Comparison of ENCODE assay signal across 8 cellular contexts in the genomic region with DNA sequence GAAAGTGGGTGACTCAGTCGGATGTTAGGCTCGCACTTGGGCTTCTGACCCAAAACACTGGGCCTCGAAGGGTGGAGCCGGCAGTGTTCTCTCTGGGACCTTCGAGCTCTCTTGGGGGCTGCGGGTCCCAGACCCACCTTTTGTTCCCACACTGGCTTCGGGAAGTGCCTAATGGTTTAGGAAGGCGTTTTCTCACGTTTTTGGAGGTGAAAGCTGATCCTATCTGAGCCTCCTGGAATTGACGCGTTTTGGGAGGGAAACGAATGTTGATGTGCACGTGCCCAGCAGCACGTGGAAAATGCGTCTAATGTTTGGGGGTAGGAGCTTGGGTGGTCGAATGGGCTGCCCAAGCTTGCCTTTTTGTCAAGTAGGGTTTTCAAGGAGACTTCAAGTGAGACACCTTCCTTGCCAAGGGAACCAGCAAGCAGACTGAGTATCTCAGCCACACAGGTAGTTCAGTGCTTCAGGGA. TPM values are rescaled to one million over a fixed set of nuclear protein-coding genes. Genes with fewer than 3 reads are reported as not detected.
A peak's percentile ranks its signal among the peaks of the same experiment; 100 is the strongest.
DNase-seq lines count a peak whose midpoint lies in the region; ATAC-seq and TF ChIP-seq lines count a peak whose summit lies in the region.

No MANE protein-coding gene starts in this region.

- H3K9me3 ChIP-seq in fibroblast of lung (ENCODE audit: control insufficient read depth, insufficient read depth, low read depth, low read length) = no peaks in the 10 kb centered on the region

- peaks cover 74% of the 10 kb centered on the region for H3K79me2 ChIP-seq in fibroblast of lung (ENCODE audit: control insufficient read depth, insufficient read depth, low read length)

- no peak for TF ChIP-seq CTCF in RWPE1 (conservative IDR thresholded peaks at IDR 0.05; ENCODE audit: low read depth)
- no peak for TF ChIP-seq CTCF in fibroblast of lung (conservative IDR thresholded peaks at IDR 0.05 in 1 of 2, IDR thresholded peaks at IDR 0.05 in 1 of 2; ENCODE audit: low read depth in 1 of 2, low read length in 2 of 2)
- no peak for TF ChIP-seq CTCF in progenitor cell of endocrine pancreas (IDR thresholded peaks at IDR 0.05; ENCODE audit: unreplicated experiment)

- DNase-seq in NCI-H2171 treated with DMSO at 0.1 percent for 48 hours (lab: John Stamatoyannopoulos, UW) (peak; percentile 17), NCI-H2171 (lab: John Stamatoyannopoulos, UW) (no peak), RWPE1 (ENCODE audit: low spot score) (no peak), fibroblast of lung (ENCODE audit: low read depth in 2 of 2) (peak in 1 of 2 donors; percentile 84), progenitor cell of endocrine pancreas (ENCODE audit: low spot score, unreplicated experiment) (no peak), NCI-H1092 (lab: John Stamatoyannopoulos, UW) (no peak)
- no peak for DNase-seq in activated CD4-positive, CD25-positive, alpha-beta regulatory T cell treated with anti-CD3 and anti-CD28 coated beads, Interleukin-2, amount 50 U/mL, for 72 hours

- H4K20me1 ChIP-seq in fibroblast of lung (ENCODE audit: control insufficient read depth, extremely low read depth, insufficient read depth, low read length) = peaks cover 2% of the 10 kb centered on the region

- H3K4me3 ChIP-seq in fibroblast of lung (replicated peaks in 1 of 4; ENCODE audit: control extremely low read depth in 1 of 4, insufficient read depth in 1 of 4, low read depth in 3 of 4, low read length in 4 of 4) = peak overlapping the region; percentile 62 to 92 (median 80)

- H3K4me1 Mint-ChIP-seq in progenitor cell of endocrine pancreas (ENCODE audit: low read depth) = peaks cover 13% of the 10 kb centered on the region

- peak overlapping the region; percentile 78 for H3K4me3 Mint-ChIP-seq in progenitor cell of endocrine pancreas (ENCODE audit: low read depth)

- peak overlapping the region; percentile 92 for H3K27ac Mint-ChIP-seq in progenitor cell of endocrine pancreas

- H3K4me2 ChIP-seq in fibroblast of lung (ENCODE audit: extremely low read depth, insufficient read depth, low read length) = peak overlapping the region; percentile 100

- peaks cover 10% of the 10 kb centered on the region for H3K36me3 Mint-ChIP-seq in progenitor cell of endocrine pancreas (ENCODE audit: insufficient read depth)

- CTCF ChIA-PET in RWPE1 (lab: Yijun Ruan, JAX) = interaction anchor here (0.9 kb wide), 1 partner anchor 17 kb away, joined by 3 read pairs; no protein-coding TSS in a partner anchor

- no peaks in the 10 kb centered on the region for H3K27me3 ChIP-seq in fibroblast of lung (ENCODE audit: control insufficient read depth, insufficient read depth, low read length)

- H3K27ac ChIP-seq in RWPE1 (peak overlapping the region; percentile 91), fibroblast of lung (ENCODE audit: insufficient read depth, low read length) (peak overlapping the region; percentile 96)

- ATAC-seq in GM18517 (IDR thresholded peaks at IDR 0.05; ENCODE audit: unreplicated experiment) = no peak

- no peaks in the 10 kb centered on the region for H3K9me3 Mint-ChIP-seq in progenitor cell of endocrine pancreas (ENCODE audit: low read depth)

- peaks cover 12% of the 10 kb centered on the region for H3K4me1 ChIP-seq in fibroblast of lung (ENCODE audit: control insufficient read depth, extremely low read depth, insufficient read depth, low read length)

- no peak overlapping the region for H2AFZ ChIP-seq in fibroblast of lung (ENCODE audit: low read length)

- peaks cover 37% of the 10 kb centered on the region for H3K36me3 ChIP-seq in fibroblast of lung (ENCODE audit: control insufficient read depth, insufficient read depth, low read length)

- POLR2A ChIA-PET in RWPE1 (lab: Yijun Ruan, JAX; ENCODE audit: low non-redundant PET) = interaction anchor here (1.0 to 1.3 kb wide), 2 partner anchors 11 to 19 kb away, joined by 3 to 6 read pairs; partner anchors contain the start of gene MRPL12

- H3K9ac ChIP-seq in fibroblast of lung (ENCODE audit: insufficient read depth, low read length) = peak overlapping the region; percentile 97

- H3K27me3 Mint-ChIP-seq in progenitor cell of endocrine pancreas = no peaks in the 10 kb centered on the region

RNA-seq across cellular contexts. Expression of gene HGS, which starts 0.7 kb away (rescaled TPM):
- total RNA-seq in fibroblast of lung (55.2 and 65.7 TPM in 2 replicates), progenitor cell of endocrine pancreas (127 and 141 TPM in 2 replicates)
- polyA plus RNA-seq in fibroblast of lung = 43.1 and 81.1 TPM in 2 replicates
- polyA plus RNA-seq in fibroblast of lung (2012) = 59.4 and 88.8 TPM in 2 replicates
- 219 and 227 TPM in 2 replicates for polyA minus RNA-seq in fibroblast of lung (ENCODE audit: low replicate concordance)

RNA-seq across cellular contexts. Expression of gene ARL16, which starts 0.9 kb away (rescaled TPM):
- total RNA-seq in fibroblast of lung (22.3 and 28.1 TPM in 2 replicates), progenitor cell of endocrine pancreas (42.1 TPM in 2 replicates)
- polyA plus RNA-seq in fibroblast of lung = 35.8 and 55.8 TPM in 2 replicates
- 30.3 and 50.6 TPM in 2 replicates for polyA plus RNA-seq in fibroblast of lung (2012)
- polyA minus RNA-seq in fibroblast of lung (ENCODE audit: low replicate concordance) = 13.9 and 40.1 TPM in 2 replicates

RNA-seq across cellular contexts. Expression of gene CCDC137, which starts 17.9 kb away (rescaled TPM):
- total RNA-seq in fibroblast of lung (6.2 and 6.9 TPM in 2 replicates), progenitor cell of endocrine pancreas (24.8 and 26.6 TPM in 2 replicates)
- polyA plus RNA-seq in fibroblast of lung = 9.8 and 13.3 TPM in 2 replicates
- polyA plus RNA-seq in fibroblast of lung (2012) = 16.9 and 28.1 TPM in 2 replicates
- polyA minus RNA-seq in fibroblast of lung (ENCODE audit: low replicate concordance) = 2.6 and 9.2 TPM in 2 replicates

RNA-seq across cellular contexts. Expression of gene OXLD1, which starts 18.1 kb away (rescaled TPM):
- total RNA-seq in fibroblast of lung (34.2 and 45.6 TPM in 2 replicates), progenitor cell of endocrine pancreas (18.6 and 23.6 TPM in 2 replicates)
- polyA plus RNA-seq in fibroblast of lung = 8.8 and 11.6 TPM in 2 replicates
- polyA plus RNA-seq in fibroblast of lung (2012) = 19.7 and 28.2 TPM in 2 replicates
- polyA minus RNA-seq in fibroblast of lung (ENCODE audit: low replicate concordance) = 1.7 and 6.2 TPM in 2 replicates

RNA-seq across cellular contexts. Expression of gene MRPL12, which starts 18.7 kb away (rescaled TPM):
- total RNA-seq in fibroblast of lung (6.4 and 11.2 TPM in 2 replicates), progenitor cell of endocrine pancreas (63.6 and 63.9 TPM in 2 replicates)
- 46.8 and 75.2 TPM in 2 replicates for polyA plus RNA-seq in fibroblast of lung
- polyA plus RNA-seq in fibroblast of lung (2012) = 62.5 and 113 TPM in 2 replicates
- polyA minus RNA-seq in fibroblast of lung (ENCODE audit: low replicate concordance) = 36.7 and 66.7 TPM in 2 replicates
